ENCODE assay signal across 19 cellular contexts in genomic region chr7:28507538-28508282, GRCh38.
DNase-seq lines count a peak whose midpoint lies in the region; ATAC-seq and TF ChIP-seq lines count a peak whose summit lies in the region.
"Had no signal": no experiment of that assay in that cellular context is flagged by ENCODE, and none has a peak within 500 bp of the region (broad histone marks: within the 10 kb centered on the region; RNA-seq: fewer than 3 reads in every experiment).

No MANE protein-coding gene starts in this region.

- no peak overlapping the region for H3K4me3 Mint-ChIP-seq in endodermal cell
- no peak overlapping the region for H3K4me3 Mint-ChIP-seq in neural progenitor cell
- H3K4me3 Mint-ChIP-seq: HFFc6 had no signal

- H3F3A ChIP-seq in OCI-LY1 (ENCODE audit: insufficient read depth, low read length): no peaks in the 10 kb centered on the region
- no peaks in the 10 kb centered on the region for H3F3A ChIP-seq in neural progenitor cell (ENCODE audit: low read depth)

- H3K4me1 Mint-ChIP-seq in endodermal cell: peaks cover 7% of the 10 kb centered on the region
- peaks cover 11% of the 10 kb centered on the region for H3K4me1 Mint-ChIP-seq in neural progenitor cell

- H3K27ac Mint-ChIP-seq in endodermal cell: no peak overlapping the region
- no peak overlapping the region for H3K27ac Mint-ChIP-seq in neural progenitor cell
- H3K27ac Mint-ChIP-seq: HFFc6 had no signal

- H4K20me1 ChIP-seq in BLaER1 treated with 17β-estradiol and CSF1 and Interleukin-3, amounts not matched to agents 10 nM and 100 nM: no peaks in the 10 kb centered on the region
- no peaks in the 10 kb centered on the region for H4K20me1 ChIP-seq in OCI-LY1 (ENCODE audit: insufficient read depth, low read length)
- no peaks in the 10 kb centered on the region for H4K20me1 ChIP-seq in neural progenitor cell (ENCODE audit: low read depth)

- H3K79me2 ChIP-seq in OCI-LY1 (ENCODE audit: insufficient read depth, low read length): no peaks in the 10 kb centered on the region
- no peaks in the 10 kb centered on the region for H3K79me2 ChIP-seq in neural progenitor cell (ENCODE audit: low read depth)

- no peaks in the 10 kb centered on the region for H3K9me2 ChIP-seq in OCI-LY1 (ENCODE audit: low read depth, low read length)

- 88 to 89% methylated on average over 11 of the region's 11 CpGs for WGBS in endodermal cell (ENCODE audit: insufficient coverage in 1 of 2, insufficient read length in 1 of 2), 2 experiments

- ATAC-seq in HG03571 (IDR thresholded peaks at IDR 0.05; ENCODE audit: unreplicated experiment) (no peak), HG02798 (IDR thresholded peaks at IDR 0.05; ENCODE audit: poor library complexity, unreplicated experiment) (no peak)
- ATAC-seq: Panc1, Right ventricle myocardium inferior had no signal

- H2AFZ ChIP-seq in OCI-LY1 (ENCODE audit: low read length) (no peak overlapping the region), neural progenitor cell (replicated peaks) (peak overlapping the region; percentile 66)

- H3K27me3 ChIP-seq in BLaER1 treated with 17β-estradiol and CSF1 and Interleukin-3, amounts not matched to agents 10 nM and 100 nM: no peaks in the 10 kb centered on the region
- H3K27me3 ChIP-seq in OCI-LY1 (ENCODE audit: insufficient read depth, low read length) (no peaks in the 10 kb centered on the region; the same call in 1 of the 2 replicates), endodermal cell (ENCODE audit: control insufficient read depth, insufficient read depth, low read length, poor library complexity, severe bottlenecking) (no peaks in the 10 kb centered on the region), neural progenitor cell (no peaks in the 10 kb centered on the region)

- H3K27me3 Mint-ChIP-seq in endodermal cell (ENCODE audit: insufficient read depth) (peaks cover 15% of the 10 kb centered on the region), neural progenitor cell (ENCODE audit: insufficient read depth, low read depth) (no peaks in the 10 kb centered on the region)

- H3K9me3 Mint-ChIP-seq in endodermal cell (no peaks in the 10 kb centered on the region), neural progenitor cell (no peaks in the 10 kb centered on the region)

- peak overlapping the region in 3 of 11 experiments; percentile 59 to 81 (median 64); a peak in 3 of 22 replicates for H3K27ac ChIP-seq in BLaER1 treated with 17β-estradiol and CSF1 and Interleukin-3, amounts not matched to agents 10 nM and 100 nM
- H3K27ac ChIP-seq in OCI-LY1 (ENCODE audit: low read depth, low read length, poor library complexity, severe bottlenecking): no peak overlapping the region
- no peak overlapping the region for H3K27ac ChIP-seq in endodermal cell (ENCODE audit: low read depth, low read length)
- no peak overlapping the region for H3K27ac ChIP-seq in neural progenitor cell

- H3K36me3 Mint-ChIP-seq in endodermal cell (ENCODE audit: low read depth) (no peaks in the 10 kb centered on the region), neural progenitor cell (no peaks in the 10 kb centered on the region)

- no peak overlapping the region for H3K4me3 ChIP-seq in BLaER1 treated with 17β-estradiol and CSF1 and Interleukin-3, amounts not matched to agents 10 nM and 100 nM
- no peak overlapping the region for H3K4me3 ChIP-seq in OCI-LY1 (ENCODE audit: low read depth, low read length, poor library complexity, severe bottlenecking)
- no peak overlapping the region for H3K4me3 ChIP-seq in endodermal cell (ENCODE audit: low read length)
- H3K4me3 ChIP-seq in neural progenitor cell: no peak overlapping the region

- H3K9me3 ChIP-seq in BLaER1 treated with 17β-estradiol and CSF1 and Interleukin-3, amounts not matched to agents 10 nM and 100 nM (replicated peaks in 1 of 11): peaks cover 0 to 23% (median 8%) of the 10 kb centered on the region in 11 experiments; a peak in 15 of 22 replicates
- H3K9me3 ChIP-seq in OCI-LY1 (ENCODE audit: low read length): no peaks in the 10 kb centered on the region
- H3K9me3 ChIP-seq in endodermal cell (ENCODE audit: control insufficient read depth, low read length): no peaks in the 10 kb centered on the region
- no peaks in the 10 kb centered on the region for H3K9me3 ChIP-seq in neural progenitor cell (ENCODE audit: low read depth)

- TF ChIP-seq CTCF in OCI-LY1 (IDR thresholded peaks at IDR 0.05; ENCODE audit: low read length) (peak; percentile 8; the same call in 1 of the 2 replicates), endodermal cell (conservative IDR thresholded peaks at IDR 0.05) (peak; percentile 27), neural progenitor cell (IDR thresholded peaks at IDR 0.05) (no peak)

- peak overlapping the region in 8 of 11 experiments; percentile 4 to 88 (median 67); a peak in 11 of 22 replicates for H3K4me2 ChIP-seq in BLaER1 treated with 17β-estradiol and CSF1 and Interleukin-3, amounts not matched to agents 10 nM and 100 nM
- H3K4me2 ChIP-seq in OCI-LY1 (ENCODE audit: low read length) (no peak overlapping the region), neural progenitor cell (no peak overlapping the region)

- H3K36me3 ChIP-seq in BLaER1 treated with 17β-estradiol and CSF1 and Interleukin-3, amounts not matched to agents 10 nM and 100 nM: peaks cover 0 to 5% (median 0%) of the 10 kb centered on the region in 11 experiments; a peak in 1 of 22 replicates
- H3K36me3 ChIP-seq in OCI-LY1 (ENCODE audit: insufficient read depth, low read length) (no peaks in the 10 kb centered on the region; the same call in 1 of the 2 replicates), endodermal cell (ENCODE audit: control insufficient read depth, insufficient read depth, low read length) (no peaks in the 10 kb centered on the region), neural progenitor cell (no peaks in the 10 kb centered on the region)

- peaks cover 31 to 77% (median 66%) of the 10 kb centered on the region in 10 experiments for H3K4me1 ChIP-seq in BLaER1 treated with 17β-estradiol and CSF1 and Interleukin-3, amounts not matched to agents 10 nM and 100 nM
- peaks cover 11% of the 10 kb centered on the region for H3K4me1 ChIP-seq in OCI-LY1 (ENCODE audit: insufficient read depth, low read length, severe bottlenecking)
- H3K4me1 ChIP-seq in endodermal cell (ENCODE audit: control insufficient read depth, insufficient read depth, low read length): no peaks in the 10 kb centered on the region
- peaks cover 5% of the 10 kb centered on the region for H3K4me1 ChIP-seq in neural progenitor cell

- DNase-seq in endodermal cell (no peak), neural progenitor cell (ENCODE audit: low spot score) (no peak), T-helper 2 cell (no peak), medulla oblongata (ENCODE audit: extremely low spot score) (no peak)
- DNase-seq: DMS79 treated with DMSO at 0.1 percent for 48 hours, GOT3, HFFc6, Karpas-422, MM.1S, NCI-H1092 treated with DMSO at 0.1 percent for 48 hours, NCI-H2081 treated with DMSO at 0.1 percent for 48 hours, NCI-H2227 treated with DMSO at 0.1 percent for 48 hours, NCI-H524 had no signal

- no peak overlapping the region for H3K9ac ChIP-seq in BLaER1 treated with 17β-estradiol and CSF1 and Interleukin-3, amounts not matched to agents 10 nM and 100 nM
- H3K9ac ChIP-seq in OCI-LY1 (ENCODE audit: low read length) (no peak overlapping the region), endodermal cell (ENCODE audit: extremely low read depth, low read length, poor library complexity, severe bottlenecking) (no peak overlapping the region), neural progenitor cell (no peak overlapping the region)

Comparison
In these comparisons a context has a peak if more than half of its experiments do, and no peak if none do; other contexts are left out.
1. H3K4me2 ChIP-seq: peak in BLaER1 treated with 17β-estradiol and CSF1 and Interleukin-3, amounts not matched to agents 10 nM and 100 nM (8 of 11); none in OCI-LY1 (single experiment) and neural progenitor cell (single experiment).